ENCODE assay signal across 19 cellular contexts in genomic region chr20:53757472-53757913, GRCh38.
DNase-seq lines count a peak whose midpoint lies in the region; FAIRE-seq and TF ChIP-seq lines count a peak whose summit lies in the region.
"Had no signal": no experiment of that assay in that cellular context is flagged by ENCODE, and none has a peak within 500 bp of the region (broad histone marks: within the 10 kb centered on the region; RNA-seq: fewer than 3 reads in every experiment).

No MANE protein-coding gene starts in this region.

- no peak for TF ChIP-seq POLR2A in lower leg skin (IDR thresholded peaks at IDR 0.05)

- intact Hi-C loops in lower leg skin (cut with DNase I; ENCODE audit: low total_unique reads) = no loop called here

- no peak overlapping the region for H3K4me3 ChIP-seq in lower leg skin (ENCODE audit: low read depth, poor library complexity, severe bottlenecking)
- H3K4me3 ChIP-seq: thyroid gland had no signal

- peak; percentile 92 for DNase-seq in DMS114 treated with DMSO at 0.1 percent for 48 hours (lab: John Stamatoyannopoulos, UW; ENCODE audit: unreplicated experiment)
- DNase-seq in NCI-H2171 (lab: John Stamatoyannopoulos, UW) = peak; percentile 26
- peak; percentile 53 for DNase-seq in cerebellar cortex (ENCODE audit: low spot score)
- DNase-seq in middle frontal gyrus (ENCODE audit: extremely low spot score, low spot score) = peak; percentile 58
- DNase-seq in activated T-cell treated with anti-CD3 and anti-CD28 coated beads for 4 hours = no peak
- no peak for DNase-seq in occipital lobe (lab: John Stamatoyannopoulos, UW)
- DNase-seq in lower leg skin (ENCODE audit: low spot score in 2 of 2) = no peak
- DNase-seq in frontal cortex (ENCODE audit: low spot score in 2 of 2) = no peak
- DNase-seq: activated CD4-positive, alpha-beta T cell treated with anti-CD3 and anti-CD28 coated beads for 1 hour; activated CD8-positive, alpha-beta memory T cell treated with anti-CD3 and anti-CD28 coated beads, Interleukin-2, amount 50 U/mL, for 48 hours; activated naive CD4-positive, alpha-beta T cell treated with Interleukin-2 at 50 U/mL for 16 hours; AML-193; KBM-7; left cardiac atrium; naive B cell; NCI-H1092 treated with DMSO at 0.1 percent for 48 hours; stimulated activated CD4-positive, alpha-beta T cell treated with anti-CD3 and anti-CD28 coated beads, Interleukin-2, amount 100 ng/mL, for 24 hours had no signal

- 67 to 71% methylated on average over 18 of the region's 18 CpGs for WGBS in lower leg skin, 2 donors

- FAIRE-seq in frontal cortex (lab: Jason Lieb, UNC) = no peak
- FAIRE-seq: RCC 7860 had no signal

- TF ChIP-seq CTCF in lower leg skin (IDR thresholded peaks at IDR 0.05) = no peak

Comparison
In these comparisons a context has a peak if more than half of its experiments do, and no peak if none do; other contexts are left out.
1. DNase-seq: peak in DMS114 treated with DMSO at 0.1 percent for 48 hours (single experiment), NCI-H2171 (single experiment), cerebellar cortex (single experiment) and middle frontal gyrus (single experiment); none in activated T-cell treated with anti-CD3 and anti-CD28 coated beads for 4 hours (single experiment), occipital lobe (single experiment), lower leg skin (0 of 2) and frontal cortex (0 of 2).